In the genomic region with DNA sequence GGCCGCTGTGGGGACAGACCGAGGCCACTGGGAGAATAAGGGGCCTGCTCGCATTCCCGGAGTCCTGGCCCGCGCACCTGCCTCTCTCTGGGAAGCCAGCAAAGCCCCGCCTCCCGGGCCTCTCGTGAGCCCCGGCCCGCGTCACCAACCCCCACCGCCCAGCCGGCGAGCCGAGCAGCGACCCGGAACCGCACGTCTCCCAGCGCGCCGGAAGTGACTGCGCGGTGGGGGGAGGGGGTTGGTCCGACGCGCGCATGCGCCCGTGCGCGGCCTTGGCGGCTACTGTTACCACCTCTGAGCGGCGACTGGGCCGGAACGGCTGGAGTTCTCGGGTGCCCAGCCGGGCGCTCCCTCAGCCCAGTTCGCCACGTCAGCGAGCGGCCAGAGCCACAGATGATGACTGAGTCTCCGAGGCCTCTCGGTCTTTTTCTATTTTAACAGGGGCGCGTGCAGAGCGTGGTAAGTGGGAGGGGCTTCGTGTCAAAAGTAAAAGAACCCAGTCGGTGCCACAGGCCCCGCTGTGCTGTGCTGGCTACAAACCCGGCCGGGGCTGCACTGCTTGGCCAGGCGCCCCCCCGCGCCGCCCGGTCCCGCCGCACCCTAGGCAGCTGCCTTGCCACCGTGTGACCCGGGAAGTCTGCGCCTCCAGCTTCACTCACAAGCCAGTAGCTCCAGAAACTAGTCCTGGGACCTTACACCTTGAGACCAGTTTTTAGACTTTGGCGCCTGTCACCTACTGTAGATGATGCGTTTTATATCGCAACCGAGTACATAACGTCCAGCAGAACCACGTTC, we compare ENCODE assay signal across 8 cellular contexts.
DNase-seq lines count a peak whose midpoint lies in the region; ATAC-seq and TF ChIP-seq lines count a peak whose summit lies in the region.

A gene with protein sequence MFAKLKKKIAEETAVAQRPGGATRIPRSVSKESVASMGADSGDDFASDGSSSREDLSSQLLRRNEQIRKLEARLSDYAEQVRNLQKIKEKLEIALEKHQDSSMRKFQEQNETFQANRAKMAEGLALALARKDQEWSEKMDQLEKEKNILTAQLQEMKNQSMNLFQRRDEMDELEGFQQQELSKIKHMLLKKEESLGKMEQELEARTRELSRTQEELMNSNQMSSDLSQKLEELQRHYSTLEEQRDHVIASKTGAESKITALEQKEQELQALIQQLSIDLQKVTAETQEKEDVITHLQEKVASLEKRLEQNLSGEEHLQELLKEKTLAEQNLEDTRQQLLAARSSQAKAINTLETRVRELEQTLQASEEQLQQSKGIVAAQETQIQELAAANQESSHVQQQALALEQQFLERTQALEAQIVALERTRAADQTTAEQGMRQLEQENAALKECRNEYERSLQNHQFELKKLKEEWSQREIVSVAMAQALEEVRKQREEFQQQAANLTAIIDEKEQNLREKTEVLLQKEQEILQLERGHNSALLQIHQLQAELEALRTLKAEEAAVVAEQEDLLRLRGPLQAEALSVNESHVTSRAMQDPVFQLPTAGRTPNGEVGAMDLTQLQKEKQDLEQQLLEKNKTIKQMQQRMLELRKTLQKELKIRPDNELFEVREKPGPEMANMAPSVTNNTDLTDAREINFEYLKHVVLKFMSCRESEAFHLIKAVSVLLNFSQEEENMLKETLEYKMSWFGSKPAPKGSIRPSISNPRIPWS (minus strand): TSS at position 190 of the 795 bp plus-strand sequence. CDS start 2,372 bp downstream, outside the sequence.

- peaks cover 12% of the 10 kb centered on the region for H3K4me1 ChIP-seq in OCI-LY3 (ENCODE audit: low read length)

- H3K36me3 ChIP-seq in OCI-LY3 (replicated peaks; ENCODE audit: low read depth, low read length), result peaks cover 1% of the 10 kb centered on the region

- peak within 1 kb of the TSS; percentile 66 for H3K27ac ChIP-seq in OCI-LY3 (ENCODE audit: low read length)

- H3K9ac ChIP-seq in OCI-LY3 (ENCODE audit: low read length), result peak within 1 kb of the TSS; percentile 70

- H3K4me3 ChIP-seq in OCI-LY3 (ENCODE audit: low read length), result peak within 1 kb of the TSS; percentile 85

- H3K4me2 ChIP-seq in OCI-LY3 (ENCODE audit: low read length), result peak within 1 kb of the TSS; percentile 78

- no peaks in the 10 kb centered on the region for H4K20me1 ChIP-seq in OCI-LY3 (ENCODE audit: insufficient read depth, low read length)

- no peaks in the 10 kb centered on the region for H3K9me3 ChIP-seq in OCI-LY3 (ENCODE audit: insufficient read depth, low read length)

- ATAC-seq in GM21526 (IDR thresholded peaks at IDR 0.05; ENCODE audit: low FRiP score, unreplicated experiment), result peak; percentile 78

- H3K79me2 ChIP-seq in OCI-LY3 (ENCODE audit: low read length), result peaks cover 5% of the 10 kb centered on the region; the same call in 1 of the 2 replicates

- no peak for TF ChIP-seq CTCF in OCI-LY3 (IDR thresholded peaks at IDR 0.05; ENCODE audit: low read depth, low read length)

- H2AFZ ChIP-seq in OCI-LY3 (ENCODE audit: low read depth, low read length), result peak within 1 kb of the TSS; percentile 59

- H3K27me3 ChIP-seq in OCI-LY3 (ENCODE audit: low read depth, low read length), result no peaks in the 10 kb centered on the region

- DNase-seq in DMS 273 (lab: John Stamatoyannopoulos, UW; ENCODE audit: unreplicated experiment) (peak; percentile 97), HuH-7.5 (ENCODE audit: low spot score) (peak; percentile 91), activated T-cell treated with anti-CD3 and anti-CD28 coated beads for 24 hours (ENCODE audit: low read depth) (peak; percentile 91), epidermal melanocyte (ENCODE audit: insufficient read length, low spot score) (peak; percentile 93), middle frontal gyrus (ENCODE audit: extremely low spot score, low spot score) (peak; percentile 85)
- peak; percentile 80 to 88 for DNase-seq in stimulated activated CD8-positive, alpha-beta memory T cell treated with anti-CD3 and anti-CD28 coated beads, Interleukin-2, amount 100 ng/mL, for 1 hour (ENCODE audit: low read depth in 2 of 2)

Comparison
In these comparisons a context has a peak if more than half of its experiments do, and no peak if none do; other contexts are left out.
1. Peak in every context shown above with its lines: DNase-seq, ATAC-seq, H3K4me3 ChIP-seq and H3K27ac ChIP-seq.